ENCODE assay signal across 20 cellular contexts in the genomic region with DNA sequence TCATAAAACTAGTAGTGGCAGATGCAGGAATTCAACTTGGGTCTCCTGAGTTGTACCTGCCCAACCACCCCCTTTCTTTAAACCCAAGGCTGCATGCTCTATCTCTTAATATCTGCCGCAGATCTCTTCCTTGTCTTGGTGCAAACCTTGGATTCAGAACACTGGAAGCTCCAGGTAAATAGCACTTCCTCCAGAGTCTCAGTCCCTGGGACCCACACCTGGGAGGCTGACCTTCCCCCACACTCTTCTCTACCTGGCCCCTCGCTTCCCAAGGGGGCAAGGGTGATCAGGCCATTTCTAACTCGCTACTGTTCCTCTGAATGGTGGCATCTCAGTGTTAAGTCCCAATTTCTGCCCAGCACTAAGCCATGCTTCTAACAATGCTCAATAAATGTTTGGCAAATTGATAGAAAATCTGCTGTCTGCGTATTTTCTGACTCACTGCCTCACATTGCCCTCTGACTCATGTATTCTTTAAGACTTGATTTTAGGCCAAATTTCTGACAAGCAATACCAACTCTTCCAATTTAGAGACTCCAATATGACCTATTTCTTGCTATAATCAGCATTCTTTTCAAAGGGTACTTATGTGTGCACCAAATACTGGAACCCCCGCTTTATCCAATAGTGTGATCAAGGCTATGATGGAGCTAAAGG.
DNase-seq lines count a peak whose midpoint lies in the region; ATAC-seq, FAIRE-seq and TF ChIP-seq lines count a peak whose summit lies in the region.
"Had no signal": no experiment of that assay in that cellular context is flagged by ENCODE, and none has a peak within 500 bp of the region (broad histone marks: within the 10 kb centered on the region; RNA-seq: fewer than 3 reads in every experiment).

No MANE protein-coding gene starts in this region.

- H3K27me3 Mint-ChIP-seq in MCF 10A (ENCODE audit: insufficient read depth, unreplicated experiment) (peaks cover 64% of the 10 kb centered on the region), astrocyte (ENCODE audit: low read depth, unreplicated experiment) (peaks cover 14% of the 10 kb centered on the region), osteocyte (ENCODE audit: unreplicated experiment) (no peaks in the 10 kb centered on the region)

- no peak overlapping the region for H3K27ac ChIP-seq in breast epithelium
- no peak overlapping the region for H3K27ac ChIP-seq in astrocyte (ENCODE audit: low read depth, low read length)
- H3K27ac ChIP-seq in testis: no peak overlapping the region
- H3K27ac ChIP-seq: 22Rv1, hepatocyte had no signal

- H3K4me3 Mint-ChIP-seq in MCF 10A (ENCODE audit: unreplicated experiment) (no peak overlapping the region), astrocyte (ENCODE audit: unreplicated experiment) (no peak overlapping the region), osteocyte (ENCODE audit: unreplicated experiment) (no peak overlapping the region)
- H3K4me3 Mint-ChIP-seq: effector memory CD8-positive, alpha-beta T cell; stimulated activated naive CD8-positive, alpha-beta T cell treated with anti-CD3 and anti-CD28 coated beads, Interleukin-15, Interleukin-2, amounts not matched to agents 100 ng/mL and 50 ng/mL, for 24 hours had no signal

- no peaks in the 10 kb centered on the region for H3K79me2 ChIP-seq in astrocyte (ENCODE audit: insufficient read depth, low read length)
- H3K79me2 ChIP-seq: hepatocyte had no signal

- DNase-seq in MCF 10A (ENCODE audit: unreplicated experiment) (peak; percentile 78), breast epithelium (ENCODE audit: low spot score in 2 of 2) (no peak), astrocyte (ENCODE audit: low read depth) (peak; percentile 74), fibroblast of villous mesenchyme (ENCODE audit: low read depth) (peak; percentile 23), osteocyte (ENCODE audit: extremely low spot score, unreplicated experiment) (no peak), testis (no peak)
- DNase-seq in effector CD8-positive, alpha-beta T cell (lab: John Stamatoyannopoulos, UW): no peak
- DNase-seq: activated CD8-positive, alpha-beta memory T cell treated with anti-CD3 and anti-CD28 coated beads, Interleukin-2, amount 50 U/mL, for 48 hours; activated naive CD4-positive, alpha-beta T cell; effector memory CD8-positive, alpha-beta T cell; NCI-H2107; NCI-H82; posterior cingulate gyrus; Right ventricle myocardium superior had no signal

- H3K27ac Mint-ChIP-seq in MCF 10A (ENCODE audit: low read depth, unreplicated experiment): no peak overlapping the region
- H3K27ac Mint-ChIP-seq in astrocyte (ENCODE audit: unreplicated experiment): no peak overlapping the region
- H3K27ac Mint-ChIP-seq in osteocyte (ENCODE audit: unreplicated experiment): no peak overlapping the region
- H3K27ac Mint-ChIP-seq: effector memory CD8-positive, alpha-beta T cell; stimulated activated naive CD8-positive, alpha-beta T cell treated with anti-CD3 and anti-CD28 coated beads, Interleukin-15, Interleukin-2, amounts not matched to agents 100 ng/mL and 50 ng/mL, for 24 hours had no signal

- POLR2A ChIA-PET in MCF 10A (lab: Yijun Ruan, JAX): interaction anchor here (0.6 to 1.3 kb wide), 5 partner anchors 8 to 206 kb away, joined by 3 read pairs; no protein-coding TSS in a partner anchor

- FAIRE-seq in astrocyte (lab: Jason Lieb, UNC): no peak
- FAIRE-seq: G401.6, HTR-8/SVneo had no signal

- H3K9me3 Mint-ChIP-seq in MCF 10A (ENCODE audit: unreplicated experiment) (no peaks in the 10 kb centered on the region), astrocyte (ENCODE audit: unreplicated experiment) (no peaks in the 10 kb centered on the region), osteocyte (ENCODE audit: unreplicated experiment) (no peaks in the 10 kb centered on the region)
- H3K9me3 Mint-ChIP-seq: effector memory CD8-positive, alpha-beta T cell; stimulated activated naive CD8-positive, alpha-beta T cell treated with anti-CD3 and anti-CD28 coated beads, Interleukin-15, Interleukin-2, amounts not matched to agents 100 ng/mL and 50 ng/mL, for 24 hours had no signal

- no peak for TF ChIP-seq CTCF in MCF 10A (IDR thresholded peaks at IDR 0.05; ENCODE audit: unreplicated experiment)
- no peak for TF ChIP-seq CTCF in breast epithelium (IDR thresholded peaks at IDR 0.05)
- TF ChIP-seq CTCF in astrocyte (IDR thresholded peaks at IDR 0.05; ENCODE audit: insufficient read depth, low read depth, low read length): no peak
- no peak for TF ChIP-seq CTCF in fibroblast of villous mesenchyme (IDR thresholded peaks at IDR 0.05; ENCODE audit: insufficient read depth, low read depth, low read length)
- TF ChIP-seq CTCF in osteocyte (IDR thresholded peaks at IDR 0.05): no peak
- TF ChIP-seq CTCF in testis (IDR thresholded peaks at IDR 0.05): no peak

- no peak for ATAC-seq in GM19463 (IDR thresholded peaks at IDR 0.05; ENCODE audit: unreplicated experiment)
- ATAC-seq: effector memory CD8-positive, alpha-beta T cell had no signal

- H3K36me3 Mint-ChIP-seq in MCF 10A (ENCODE audit: insufficient read depth, unreplicated experiment) (no peaks in the 10 kb centered on the region), astrocyte (ENCODE audit: low read depth, unreplicated experiment) (no peaks in the 10 kb centered on the region), osteocyte (ENCODE audit: unreplicated experiment) (no peaks in the 10 kb centered on the region)

- no peak overlapping the region for H2AFZ ChIP-seq in astrocyte (ENCODE audit: low read depth, low read length)
- H2AFZ ChIP-seq: hepatocyte had no signal

- H3K36me3 ChIP-seq in breast epithelium: no peaks in the 10 kb centered on the region
- H3K36me3 ChIP-seq in astrocyte (ENCODE audit: insufficient read depth, low read length): no peaks in the 10 kb centered on the region
- H3K36me3 ChIP-seq in testis (ENCODE audit: low read depth, missing control alignments): no peaks in the 10 kb centered on the region

- no peak overlapping the region for H3K9ac ChIP-seq in astrocyte (ENCODE audit: low read length)

- CTCF ChIA-PET in MCF 10A (lab: Yijun Ruan, JAX): no interaction called here

- H3K4me2 ChIP-seq in astrocyte (ENCODE audit: low read length): peak overlapping the region; percentile 47
- H3K4me2 ChIP-seq: hepatocyte had no signal

- H3K9me3 ChIP-seq in breast epithelium (no peaks in the 10 kb centered on the region), astrocyte (ENCODE audit: insufficient read depth, low read depth, low read length) (no peaks in the 10 kb centered on the region), testis (no peaks in the 10 kb centered on the region)

- no peak overlapping the region for H3K4me3 ChIP-seq in breast epithelium
- no peak overlapping the region for H3K4me3 ChIP-seq in astrocyte (ENCODE audit: insufficient read depth, low read depth, low read length)
- no peak overlapping the region for H3K4me3 ChIP-seq in fibroblast of villous mesenchyme (ENCODE audit: low read depth, low read length)
- H3K4me3 ChIP-seq in testis: no peak overlapping the region
- H3K4me3 ChIP-seq: hepatocyte had no signal

- WGBS in testis, 2 donors: 86 to 90% methylated on average over 5 of the region's 5 CpGs

- TF ChIP-seq POLR2A in breast epithelium (IDR thresholded peaks at IDR 0.05) (no peak), testis (IDR thresholded peaks at IDR 0.05) (no peak)

- BruUV-seq in MCF 10A (replicated peaks; lab: Mats Ljungman, UMichigan): no TSS peak

- H3K27me3 ChIP-seq in breast epithelium: no peaks in the 10 kb centered on the region
- H3K27me3 ChIP-seq in astrocyte (ENCODE audit: insufficient read depth, low read length): no peaks in the 10 kb centered on the region
- H3K27me3 ChIP-seq in testis: no peaks in the 10 kb centered on the region
- H3K27me3 ChIP-seq: hepatocyte had no signal

- H4K20me1 ChIP-seq in astrocyte (ENCODE audit: insufficient read depth, low read length): no peaks in the 10 kb centered on the region

- intact Hi-C loops in MCF 10A (cut with micrococcal nuclease) (no loop called here), breast epithelium (cut with DNase I; ENCODE audit: low total_unique reads) (no loop called here), testis (cut with DNase I; ENCODE audit: low total_unique reads) (no loop called here)

- peaks cover 17% of the 10 kb centered on the region for H3K4me1 Mint-ChIP-seq in MCF 10A (ENCODE audit: insufficient read depth, unreplicated experiment)
- peaks cover 4% of the 10 kb centered on the region for H3K4me1 Mint-ChIP-seq in astrocyte (ENCODE audit: low read depth, unreplicated experiment)
- H3K4me1 Mint-ChIP-seq in osteocyte (ENCODE audit: unreplicated experiment): peaks cover 7% of the 10 kb centered on the region

- H3K4me1 ChIP-seq in breast epithelium (no peaks in the 10 kb centered on the region), astrocyte (ENCODE audit: insufficient read depth, low read length) (peaks cover 9% of the 10 kb centered on the region), testis (no peaks in the 10 kb centered on the region)

Comparison
In these comparisons a context has a peak if more than half of its experiments do, and no peak if none do; other contexts are left out.
1. DNase-seq: peak in MCF 10A (single experiment), astrocyte (single experiment) and fibroblast of villous mesenchyme (single experiment); none in breast epithelium (0 of 2), osteocyte (single experiment), testis (single experiment) and effector CD8-positive, alpha-beta T cell (single experiment).